ENCODE assay signal across 12 cellular contexts in genomic region chrX:119648421-119648775, GRCh38. TPM values are rescaled to one million over a fixed set of nuclear protein-coding genes. Genes with fewer than 3 reads are reported as not detected.
DNase-seq lines count a peak whose midpoint lies in the region; ATAC-seq and TF ChIP-seq lines count a peak whose summit lies in the region.
"Had no signal": no experiment of that assay in that cellular context is flagged by ENCODE, and none has a peak within 500 bp of the region (broad histone marks: within the 10 kb centered on the region; RNA-seq: fewer than 3 reads in every experiment).

No MANE protein-coding gene starts in this region.

- H3K27me3 ChIP-seq in CD4-positive, alpha-beta T cell (ENCODE audit: control insufficient read depth, insufficient read depth, low read length): no peaks in the 10 kb centered on the region
- H3K27me3 ChIP-seq in body of pancreas: no peaks in the 10 kb centered on the region
- H3K27me3 ChIP-seq: pancreas had no signal

- 47 to 72% methylated on average over 4 to 6 of the region's 6 CpGs for WGBS in body of pancreas, 2 donors

- no peak for TF ChIP-seq POLR2A in body of pancreas (IDR thresholded peaks at IDR 0.05)

- POLR2A ChIA-PET in CD4-positive, alpha-beta T cell (lab: Charles Lee): interaction anchor here (1.2 kb wide), 1 partner anchor 43 kb away, joined by 6 read pairs; no protein-coding TSS in a partner anchor

- no peaks in the 10 kb centered on the region for H3K36me3 ChIP-seq in body of pancreas (replicated peaks in 1 of 2; ENCODE audit: insufficient read depth in 1 of 2, low read depth in 2 of 2)
- H3K36me3 ChIP-seq: pancreas had no signal

- no peaks in the 10 kb centered on the region for H3K9me3 ChIP-seq in CD4-positive, alpha-beta T cell (ENCODE audit: control insufficient read depth, low read length)
- H3K9me3 ChIP-seq in body of pancreas: no peaks in the 10 kb centered on the region
- H3K9me3 ChIP-seq: pancreas had no signal

- CTCF ChIA-PET in CD4-positive, alpha-beta T cell (lab: Charles Lee): interaction anchor here (0.6 to 1.5 kb wide), 4 partner anchors 34 to 297 kb away, joined by 3 read pairs; no protein-coding TSS in a partner anchor

- no peak for DNase-seq in CD4-positive, alpha-beta T cell
- DNase-seq in activated naive CD8-positive, alpha-beta T cell treated with anti-CD3 and anti-CD28 coated beads for 36 hours: no peak
- DNase-seq in amygdala (lab: John Stamatoyannopoulos, UW) (no peak), SW 1271 (lab: John Stamatoyannopoulos, UW) (no peak), body of pancreas (no peak)
- DNase-seq: hippocampal formation, KBM-7, NCI-H2107, pancreas had no signal

- H3K36me3 Mint-ChIP-seq in CD4-positive, alpha-beta T cell (ENCODE audit: low read depth): peaks cover 77% of the 10 kb centered on the region
- H3K36me3 Mint-ChIP-seq in activated naive CD8-positive, alpha-beta T cell treated with anti-CD3 and anti-CD28 coated beads for 36 hours: peaks cover 36% of the 10 kb centered on the region

- H3K4me1 ChIP-seq in body of pancreas: no peaks in the 10 kb centered on the region
- H3K4me1 ChIP-seq: pancreas had no signal

- H3K27ac Mint-ChIP-seq in CD4-positive, alpha-beta T cell: peak overlapping the region; percentile 85
- peak overlapping the region; percentile 90 for H3K27ac Mint-ChIP-seq in activated naive CD8-positive, alpha-beta T cell treated with anti-CD3 and anti-CD28 coated beads for 36 hours

- H3K4me3 Mint-ChIP-seq in CD4-positive, alpha-beta T cell: peak overlapping the region; percentile 45
- peak overlapping the region; percentile 45 for H3K4me3 Mint-ChIP-seq in activated naive CD8-positive, alpha-beta T cell treated with anti-CD3 and anti-CD28 coated beads for 36 hours

- peak overlapping the region; percentile 55 for H3K27ac ChIP-seq in CD4-positive, alpha-beta T cell (ENCODE audit: low read depth, low read length)
- H3K27ac ChIP-seq in body of pancreas: no peak overlapping the region
- H3K27ac ChIP-seq: pancreas had no signal

- intact Hi-C loops in CD4-positive, alpha-beta T cell (cut with DNase I, micrococcal nuclease): no loop called here
- intact Hi-C loops in body of pancreas (cut with DNase I): no loop called here

- H3K4me1 Mint-ChIP-seq in CD4-positive, alpha-beta T cell (ENCODE audit: low read depth): peaks cover 33% of the 10 kb centered on the region
- peaks cover 30% of the 10 kb centered on the region for H3K4me1 Mint-ChIP-seq in activated naive CD8-positive, alpha-beta T cell treated with anti-CD3 and anti-CD28 coated beads for 36 hours

- H3K4me3 ChIP-seq in body of pancreas: no peak overlapping the region
- H3K4me3 ChIP-seq: pancreas had no signal

- no peak for ATAC-seq in CD4-positive, alpha-beta T cell (ENCODE audit: poor library complexity)
- ATAC-seq in GM19035 (IDR thresholded peaks at IDR 0.05; ENCODE audit: unreplicated experiment) (peak; percentile 7), HG03108 (IDR thresholded peaks at IDR 0.05; ENCODE audit: unreplicated experiment) (peak; percentile 10), HG03135 (IDR thresholded peaks at IDR 0.05; ENCODE audit: unreplicated experiment) (no peak), body of pancreas (no peak)
- ATAC-seq: pancreas had no signal

- no peaks in the 10 kb centered on the region for H3K27me3 Mint-ChIP-seq in CD4-positive, alpha-beta T cell
- H3K27me3 Mint-ChIP-seq in activated naive CD8-positive, alpha-beta T cell treated with anti-CD3 and anti-CD28 coated beads for 36 hours: no peaks in the 10 kb centered on the region

- TF ChIP-seq CTCF in CD4-positive, alpha-beta T cell (IDR thresholded peaks at IDR 0.05): no peak
- TF ChIP-seq CTCF in body of pancreas (IDR thresholded peaks at IDR 0.05): no peak

- no peaks in the 10 kb centered on the region for H3K9me3 Mint-ChIP-seq in CD4-positive, alpha-beta T cell
- H3K9me3 Mint-ChIP-seq in activated naive CD8-positive, alpha-beta T cell treated with anti-CD3 and anti-CD28 coated beads for 36 hours: no peaks in the 10 kb centered on the region

RNA-seq across cellular contexts. Expression of gene NKRF, which starts 42.2 kb away (rescaled TPM):
- 10 to 100 TPM; 16.4 to 16.5 TPM for total RNA-seq in CD4-positive, alpha-beta T cell
- total RNA-seq in activated naive CD8-positive, alpha-beta T cell treated with anti-CD3 and anti-CD28 coated beads for 36 hours: 10 to 100 TPM; 29.8 to 30.9 TPM
- total RNA-seq in body of pancreas: 1 to 10 TPM; 3.9 to 4.0 TPM

RNA-seq across cellular contexts. Expression of gene SEPTIN6, which starts 44.6 kb away (rescaled TPM):
- 100 to 1,000 TPM; 132 to 134 TPM for total RNA-seq in CD4-positive, alpha-beta T cell
- 100 to 1,000 TPM; 187 to 202 TPM for total RNA-seq in activated naive CD8-positive, alpha-beta T cell treated with anti-CD3 and anti-CD28 coated beads for 36 hours
- total RNA-seq in body of pancreas: 1 to 10 TPM; 4.9 to 6.7 TPM

Comparison
In these comparisons a context has a peak if more than half of its experiments do, and no peak if none do; other contexts are left out.
1. ATAC-seq: peak in GM19035 (single experiment) and HG03108 (single experiment); none in CD4-positive, alpha-beta T cell (single experiment), HG03135 (single experiment) and body of pancreas (single experiment).
2. RNA of gene SEPTIN6, which starts 44.6 kb away (total RNA-seq): 187 to 202 TPM in activated naive CD8-positive, alpha-beta T cell treated with anti-CD3 and anti-CD28 coated beads for 36 hours and 132 to 134 TPM in CD4-positive, alpha-beta T cell; 4.9 to 6.7 TPM in body of pancreas; every median in the first group is over 10 times any median in the second.